ENCODE assay signal across 8 cellular contexts in the genomic region with DNA sequence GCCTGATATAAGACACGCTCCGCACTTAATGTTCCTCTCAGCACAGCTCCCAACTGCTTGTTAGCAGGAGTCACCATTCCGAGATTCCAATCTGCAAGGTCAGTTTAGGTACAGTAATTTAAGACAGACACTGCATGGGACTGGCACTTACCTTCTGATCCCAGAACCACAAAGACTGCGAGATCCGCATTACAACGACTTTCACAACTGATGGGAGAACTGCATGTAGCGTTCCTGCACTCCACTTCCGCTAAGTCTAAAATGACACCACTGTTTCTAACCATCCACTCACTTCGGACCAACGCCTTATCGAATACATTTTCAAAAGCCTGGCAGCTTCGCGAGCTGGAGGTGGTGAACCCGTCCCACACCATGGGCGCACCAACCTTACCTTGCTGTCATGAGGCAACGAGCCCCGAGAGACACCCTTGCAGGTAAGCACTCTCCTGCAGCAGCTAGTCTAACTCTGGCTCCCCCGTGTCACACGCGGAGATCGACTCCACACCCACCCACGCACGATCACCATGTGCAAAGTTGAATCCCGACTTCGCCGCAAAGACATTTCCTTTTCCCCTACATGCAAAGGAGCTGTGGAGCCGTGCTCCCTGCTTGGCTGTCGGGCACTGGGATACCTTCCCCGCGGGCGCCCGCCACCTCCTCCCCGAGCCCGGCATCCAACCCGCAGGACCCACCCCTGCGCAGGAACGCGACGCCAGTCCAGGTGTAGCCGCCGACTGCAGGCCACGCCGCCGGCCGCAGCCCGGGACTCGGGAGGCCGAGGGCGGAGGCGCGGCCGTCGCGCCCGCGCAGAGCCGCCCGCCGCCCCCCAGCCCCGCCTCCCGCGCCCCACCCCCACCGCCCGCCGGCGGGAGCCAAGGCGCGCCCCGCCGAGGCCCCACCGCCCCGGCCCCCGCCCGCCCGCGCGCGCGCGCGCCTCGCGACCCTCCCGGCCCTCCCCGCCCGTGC. TPM values are rescaled to one million over a fixed set of nuclear protein-coding genes. Genes with fewer than 3 reads are reported as not detected.
DNase-seq lines count a peak whose midpoint lies in the region; ATAC-seq, FAIRE-seq and TF ChIP-seq lines count a peak whose summit lies in the region.

No MANE protein-coding gene starts in this region.

- H3K27ac Mint-ChIP-seq in glutamatergic neuron (ENCODE audit: unreplicated experiment) = peak overlapping the region; percentile 20

- H3K9me3 ChIP-seq in SJCRH30 (replicated peaks) (no peaks in the 10 kb centered on the region), pancreas (no peaks in the 10 kb centered on the region), tibial nerve (no peaks in the 10 kb centered on the region)

- H3K36me3 Mint-ChIP-seq in glutamatergic neuron (ENCODE audit: unreplicated experiment) = no peaks in the 10 kb centered on the region

- intact Hi-C loops in pancreas (cut with DNase I) = loop anchor here in 2 of 3 donors (10.0 kb wide), 1 partner anchor 70 kb away; the partner anchor contains the start of gene ABCB10 (in 2 of the 2)

- H3K27ac ChIP-seq in SJCRH30 (no peak overlapping the region; the same call in 1 of the 2 replicates), pancreas (peak overlapping the region; percentile 61 to 84 (median 81)), tibial nerve (peak overlapping the region; percentile 83 to 95 (median 86))

- 1 to 2% methylated on average over 45 to 86 of the region's 86 CpGs for WGBS in pancreas, 2 donors
- WGBS in tibial nerve, 2 donors = 3 to 4% methylated on average over 35 to 41 of the region's 86 CpGs

- peak overlapping the region; percentile 97 for H3K4me3 Mint-ChIP-seq in glutamatergic neuron (ENCODE audit: unreplicated experiment)

- DNase-seq in DMS114 treated with DMSO at 0.1 percent for 48 hours (lab: John Stamatoyannopoulos, UW; ENCODE audit: unreplicated experiment) (peak; percentile 3), HuH-7 (ENCODE audit: low spot score) (peak; percentile 76), SJCRH30 (peak; percentile 28 to 49), glutamatergic neuron (peak; percentile 53), pancreas (peak; percentile 62 to 88 (median 72)), tibial nerve (ENCODE audit: low spot score in 2 of 2) (peak in 1 of 2 donors; percentile 6)
- peak; percentile 58 for DNase-seq in activated naive CD4-positive, alpha-beta T cell treated with anti-CD3 and anti-CD28 coated beads, Interleukin-2, amount 50 U/mL, for 16 hours

- H3K36me3 ChIP-seq in SJCRH30 (peaks cover 5% of the 10 kb centered on the region), pancreas (no peaks in the 10 kb centered on the region), tibial nerve (no peaks in the 10 kb centered on the region)

- peaks cover 7% of the 10 kb centered on the region for H3K9me3 Mint-ChIP-seq in glutamatergic neuron (ENCODE audit: unreplicated experiment)

- FAIRE-seq in pancreas (lab: Jason Lieb, UNC) = no peak

- peak; percentile 38 for ATAC-seq in GM21447 (IDR thresholded peaks at IDR 0.05; ENCODE audit: unreplicated experiment)
- peak; percentile 61 to 71 (median 70) for ATAC-seq in pancreas

- H3K4me3 ChIP-seq in SJCRH30 (peak overlapping the region; percentile 98), pancreas (peak overlapping the region; percentile 84 to 99 (median 91)), tibial nerve (peak overlapping the region; percentile 61 to 94 (median 80))

- no peak for TF ChIP-seq POLR2A in tibial nerve (IDR thresholded peaks at IDR 0.05)

- no peak for TF ChIP-seq EP300 in tibial nerve (IDR thresholded peaks at IDR 0.05)

- H3K27me3 ChIP-seq in SJCRH30 (no peaks in the 10 kb centered on the region), pancreas (no peaks in the 10 kb centered on the region), tibial nerve (no peaks in the 10 kb centered on the region)

- TF ChIP-seq CTCF in glutamatergic neuron (IDR thresholded peaks at IDR 0.05; ENCODE audit: partially characterized antibody, unreplicated experiment) (no peak), pancreas (IDR thresholded peaks at IDR 0.05) (no peak), tibial nerve (IDR thresholded peaks at IDR 0.05) (no peak)

- H3K27me3 Mint-ChIP-seq in glutamatergic neuron (ENCODE audit: unreplicated experiment) = peaks cover 2% of the 10 kb centered on the region

- H3K4me1 ChIP-seq in SJCRH30 (peaks cover 5% of the 10 kb centered on the region; the same call in 1 of the 2 replicates), pancreas (peaks cover 0 to 21% (median 19%) of the 10 kb centered on the region in 3 donors), tibial nerve (peaks cover 0 to 62% (median 21%) of the 10 kb centered on the region in 4 donors)

- peaks cover 18% of the 10 kb centered on the region for H3K4me1 Mint-ChIP-seq in glutamatergic neuron (ENCODE audit: low read depth, unreplicated experiment)

RNA-seq across cellular contexts. Expression of gene TAF5L, which starts 0.7 kb away (rescaled TPM):
- total RNA-seq in SJCRH30 (2014; rRNA removed; shearing (Covaris generic)) = 26.7 and 28.7 TPM in 2 replicates
- total RNA-seq in glutamatergic neuron (ENCODE audit: unreplicated experiment) (19.6 TPM), pancreas (1 to 10 TPM; 4.4 to 9.5 (median 7.1) TPM), tibial nerve (10 to 100 TPM in 1 of 4 donors, 1 to 10 TPM in 3; 7.1 to 18.6 (median 8.6) TPM)
- 1 to 10 TPM; 5.1 to 8.5 TPM for polyA plus RNA-seq in pancreas

RNA-seq across cellular contexts. Expression of gene URB2, which starts 0.9 kb away (rescaled TPM):
- 33.3 and 34.4 TPM in 2 replicates for total RNA-seq in SJCRH30 (2014; rRNA removed; shearing (Covaris generic))
- total RNA-seq in glutamatergic neuron (ENCODE audit: unreplicated experiment) (9.0 TPM), pancreas (1 to 10 TPM; 2.0 to 4.7 (median 3.9) TPM), tibial nerve (10 to 100 TPM in 2 of 4 donors, 1 to 10 TPM in 2; 8.7 to 13.1 (median 10.0) TPM)
- polyA plus RNA-seq in pancreas = 1 to 10 TPM; 2.0 to 2.3 TPM
